Comparison of ENCODE assay signal across 30 cellular contexts in genomic region chr2:96934096-96934495, GRCh38. TPM values are rescaled to one million over a fixed set of nuclear protein-coding genes. Genes with fewer than 3 reads are reported as not detected.
DNase-seq lines count a peak whose midpoint lies in the region; ATAC-seq and TF ChIP-seq lines count a peak whose summit lies in the region.
"Had no signal": no experiment of that assay in that cellular context is flagged by ENCODE, and none has a peak within 500 bp of the region (broad histone marks: within the 10 kb centered on the region; RNA-seq: fewer than 3 reads in every experiment).

No MANE protein-coding gene starts in this region.

- H2AK5ac ChIP-seq in neuronal stem cell (ENCODE audit: low read depth, low read length) = peak overlapping the region; percentile 63

- no peaks in the 10 kb centered on the region for H3K36me3 Mint-ChIP-seq in CD4-positive, CD25-positive, alpha-beta regulatory T cell
- no peaks in the 10 kb centered on the region for H3K36me3 Mint-ChIP-seq in brain

- H3K27ac Mint-ChIP-seq in CD4-positive, CD25-positive, alpha-beta regulatory T cell = peak overlapping the region in 2 of 3 donors; percentile 1 to 43
- peak overlapping the region in 4 of 5 experiments; percentile 34 to 92 (median 62) for H3K27ac Mint-ChIP-seq in brain
- H3K27ac Mint-ChIP-seq: activated CD4-positive, alpha-beta memory T cell treated with anti-CD3 and anti-CD28 coated beads, Interleukin-2, amount 10 ng/mL, durations not matched to agents 7 days and 5 days; activated naive CD8-positive, alpha-beta T cell treated with anti-CD3 and anti-CD28 coated beads, Interleukin-2, amount 50 U/mL, for 24 hours; T-helper 1 cell treated with Interleukin-12 subunit alpha and Interleukin-12 subunit beta and Interleukin-4 antibody, amounts not matched to agents 30 μg/mL and 1 μg/mL, for 36 hours had no signal

- H3K27me3 Mint-ChIP-seq in CD4-positive, CD25-positive, alpha-beta regulatory T cell = peaks cover 5% of the 10 kb centered on the region
- H3K27me3 Mint-ChIP-seq in brain = no peaks in the 10 kb centered on the region
- H3K27me3 Mint-ChIP-seq: activated naive CD8-positive, alpha-beta T cell treated with anti-CD3 and anti-CD28 coated beads, Interleukin-2, amount 50 U/mL, for 24 hours; central memory CD8-positive, alpha-beta T cell had no signal

- no peak for ATAC-seq in CD4-positive, CD25-positive, alpha-beta regulatory T cell (ENCODE audit: low read depth in 2 of 2)
- ATAC-seq in GM18861 (IDR thresholded peaks at IDR 0.05; ENCODE audit: unreplicated experiment) (no peak), HG02885 (IDR thresholded peaks at IDR 0.05; ENCODE audit: poor library complexity, unreplicated experiment) (no peak)
- ATAC-seq: activated CD4-positive, CD25-positive, alpha-beta regulatory T cell treated with anti-CD3 and anti-CD28 coated beads, Interleukin-2, amount 50 U/mL, for 24 hours; activated naive CD8-positive, alpha-beta T cell treated with anti-CD3 and anti-CD28 coated beads, Interleukin-2, amount 50 U/mL, for 24 hours; foreskin keratinocyte had no signal

- no peak overlapping the region for H3K4me2 ChIP-seq in neuronal stem cell (ENCODE audit: insufficient read depth, low read length, poor library complexity, severe bottlenecking)
- H3K4me2 ChIP-seq: BLaER1 treated with 17β-estradiol and CSF1 and Interleukin-3, amounts not matched to agents 10 nM and 100 nM; SK-N-SH had no signal

- H3K14ac ChIP-seq in neuronal stem cell (ENCODE audit: low read length) = peak overlapping the region; percentile 90

- no peaks in the 10 kb centered on the region for H3K4me1 ChIP-seq in CD4-positive, CD25-positive, alpha-beta regulatory T cell (ENCODE audit: control insufficient read depth, insufficient read depth, low read length, poor library complexity, severe bottlenecking)
- peaks cover 0 to 11% of the 10 kb centered on the region in 2 donors for H3K4me1 ChIP-seq in neuronal stem cell (ENCODE audit: control insufficient read depth in 2 of 2, insufficient read depth in 1 of 2, low read depth in 1 of 2, low read length in 2 of 2)
- H3K4me1 ChIP-seq: foreskin keratinocyte, prostate gland, tibial nerve had no signal

- H3K9me3 ChIP-seq in CD4-positive, CD25-positive, alpha-beta regulatory T cell (ENCODE audit: control insufficient read depth in 2 of 2, low read length in 2 of 2) = no peaks in the 10 kb centered on the region
- H3K9me3 ChIP-seq in neuronal stem cell (replicated peaks in 1 of 2; ENCODE audit: control insufficient read depth in 2 of 2, insufficient read depth in 1 of 2, low read depth in 1 of 2, low read length in 2 of 2) = no peaks in the 10 kb centered on the region
- H3K9me3 ChIP-seq: BLaER1 treated with 17β-estradiol and CSF1 and Interleukin-3, amounts not matched to agents 10 nM and 100 nM; esophagus squamous epithelium; prostate gland; sigmoid colon; SK-N-SH; tibial nerve had no signal

- H2BK120ac ChIP-seq in neuronal stem cell (ENCODE audit: low read depth, low read length) = peak overlapping the region; percentile 94

- no peak overlapping the region for H3K4me3 Mint-ChIP-seq in CD4-positive, CD25-positive, alpha-beta regulatory T cell
- H3K4me3 Mint-ChIP-seq in brain = no peak overlapping the region
- H3K4me3 Mint-ChIP-seq: activated CD4-positive, alpha-beta memory T cell treated with anti-CD3 and anti-CD28 coated beads, Interleukin-2, amount 10 ng/mL, durations not matched to agents 7 days and 5 days; activated naive CD8-positive, alpha-beta T cell treated with anti-CD3 and anti-CD28 coated beads, Interleukin-2, amount 50 U/mL, for 24 hours; central memory CD8-positive, alpha-beta T cell; T-helper 1 cell treated with Interleukin-12 subunit alpha and Interleukin-12 subunit beta and Interleukin-4 antibody, amounts not matched to agents 30 μg/mL and 1 μg/mL, for 36 hours had no signal

- no peak overlapping the region for H3K9ac ChIP-seq in neuronal stem cell (ENCODE audit: low read depth, low read length, poor library complexity)
- H3K9ac ChIP-seq: BLaER1 treated with 17β-estradiol and CSF1 and Interleukin-3, amounts not matched to agents 10 nM and 100 nM; SK-N-SH had no signal

- H2BK12ac ChIP-seq in neuronal stem cell (ENCODE audit: low read length) = peak overlapping the region; percentile 30

- peak overlapping the region; percentile 85 for H3K18ac ChIP-seq in neuronal stem cell (ENCODE audit: low read length)

- H2AFZ ChIP-seq in neuronal stem cell (ENCODE audit: low read length) = no peak overlapping the region

- H3K4ac ChIP-seq in neuronal stem cell (ENCODE audit: low read length) = peak overlapping the region; percentile 23

- H4K8ac ChIP-seq in neuronal stem cell (ENCODE audit: low read depth, low read length) = no peak overlapping the region

- no peak for TF ChIP-seq CTCF in brain (conservative IDR thresholded peaks at IDR 0.05)

- H3K23ac ChIP-seq in neuronal stem cell (ENCODE audit: low read depth, low read length, poor library complexity) = peak overlapping the region; percentile 43

- H4K91ac ChIP-seq in neuronal stem cell (ENCODE audit: low read depth, low read length, poor library complexity) = no peak overlapping the region

- H3K27me3 ChIP-seq in CD4-positive, CD25-positive, alpha-beta regulatory T cell (ENCODE audit: control insufficient read depth, insufficient read depth, low read length) = no peaks in the 10 kb centered on the region
- H3K27me3 ChIP-seq in neuronal stem cell (ENCODE audit: control insufficient read depth in 3 of 3, insufficient read depth in 3 of 3, low read depth in 1 of 3, low read length in 3 of 3) = peaks cover 0 to 26% (median 0%) of the 10 kb centered on the region in 3 experiments
- H3K27me3 ChIP-seq: BLaER1 treated with 17β-estradiol and CSF1 and Interleukin-3, amounts not matched to agents 10 nM and 100 nM; esophagus squamous epithelium; sigmoid colon; tibial nerve had no signal

- H2BK15ac ChIP-seq in neuronal stem cell (ENCODE audit: low read length) = peak overlapping the region; percentile 87

- DNase-seq in CD4-positive, CD25-positive, alpha-beta regulatory T cell = no peak
- DNase-seq in COR-L47 (lab: John Stamatoyannopoulos, UW) (peak; percentile 60), neuronal stem cell (ENCODE audit: low spot score) (no peak), kidney tubule cell (ENCODE audit: low spot score) (no peak)
- DNase-seq: activated CD4-positive, alpha-beta memory T cell treated with anti-CD3 and anti-CD28 coated beads, Interleukin-2, amount 10 ng/mL, durations not matched to agents 7 days and 5 days; activated CD8-positive, alpha-beta memory T cell treated with anti-CD3 and anti-CD28 coated beads, Interleukin-2, amount 50 U/mL, for 4 hours; activated naive CD4-positive, alpha-beta T cell; activated naive CD8-positive, alpha-beta T cell treated with anti-CD3 and anti-CD28 coated beads, Interleukin-2, amount 50 U/mL, for 24 hours; Calu3; esophagus squamous epithelium; foreskin keratinocyte; nucleus accumbens; OCI-M1; sigmoid colon; stimulated activated CD4-positive, alpha-beta T cell treated with anti-CD3 and anti-CD28 coated beads, Interleukin-4, amount 100 ng/mL, for 1 hour had no signal

- no peak overlapping the region for H3K4me3 ChIP-seq in CD4-positive, CD25-positive, alpha-beta regulatory T cell (ENCODE audit: low read depth, low read length)
- no peak overlapping the region for H3K4me3 ChIP-seq in neuronal stem cell (ENCODE audit: low read length in 2 of 2)
- H3K4me3 ChIP-seq: BLaER1 treated with 17β-estradiol and CSF1 and Interleukin-3, amounts not matched to agents 10 nM and 100 nM; esophagus squamous epithelium; prostate gland; sigmoid colon; tibial nerve had no signal

- H3K36me3 ChIP-seq in CD4-positive, CD25-positive, alpha-beta regulatory T cell (ENCODE audit: control insufficient read depth, insufficient read depth, low read length) = no peaks in the 10 kb centered on the region
- H3K36me3 ChIP-seq in neuronal stem cell (replicated peaks in 1 of 2; ENCODE audit: control insufficient read depth in 2 of 2, insufficient read depth in 2 of 2, low read length in 2 of 2) = no peaks in the 10 kb centered on the region
- H3K36me3 ChIP-seq: BLaER1 treated with 17β-estradiol and CSF1 and Interleukin-3, amounts not matched to agents 10 nM and 100 nM; esophagus squamous epithelium; prostate gland; sigmoid colon; tibial nerve had no signal

- H3K4me1 Mint-ChIP-seq in CD4-positive, CD25-positive, alpha-beta regulatory T cell = peaks cover 0 to 12% (median 0%) of the 10 kb centered on the region in 4 donors
- H3K4me1 Mint-ChIP-seq in brain = peaks cover 44% of the 10 kb centered on the region
- H3K4me1 Mint-ChIP-seq: activated naive CD8-positive, alpha-beta T cell treated with anti-CD3 and anti-CD28 coated beads, Interleukin-2, amount 50 U/mL, for 24 hours had no signal

- peaks cover 0 to 3% (median 0%) of the 10 kb centered on the region in 7 donors for H3K9me3 Mint-ChIP-seq in CD4-positive, CD25-positive, alpha-beta regulatory T cell
- H3K9me3 Mint-ChIP-seq in brain = peaks cover 0 to 11% (median 0%) of the 10 kb centered on the region in 5 experiments
- H3K9me3 Mint-ChIP-seq: activated CD4-positive, alpha-beta memory T cell treated with anti-CD3 and anti-CD28 coated beads, Interleukin-2, amount 10 ng/mL, durations not matched to agents 7 days and 5 days; activated naive CD8-positive, alpha-beta T cell treated with anti-CD3 and anti-CD28 coated beads, Interleukin-2, amount 50 U/mL, for 24 hours; central memory CD8-positive, alpha-beta T cell; T-helper 1 cell treated with Interleukin-12 subunit alpha and Interleukin-12 subunit beta and Interleukin-4 antibody, amounts not matched to agents 30 μg/mL and 1 μg/mL, for 36 hours had no signal

- no peak overlapping the region for H2BK5ac ChIP-seq in neuronal stem cell (ENCODE audit: low read length)

- no peak overlapping the region for H3K27ac ChIP-seq in CD4-positive, CD25-positive, alpha-beta regulatory T cell (ENCODE audit: insufficient read depth, low read length, poor library complexity, severe bottlenecking)
- no peak overlapping the region for H3K27ac ChIP-seq in neuronal stem cell (replicated peaks; ENCODE audit: low read length)
- H3K27ac ChIP-seq: BLaER1 treated with 17β-estradiol and CSF1 and Interleukin-3, amounts not matched to agents 10 nM and 100 nM; esophagus squamous epithelium; foreskin keratinocyte; prostate gland; RWPE1; sigmoid colon had no signal

- H3K79me1 ChIP-seq in neuronal stem cell (ENCODE audit: low read depth, low read length) = peaks cover 3% of the 10 kb centered on the region

- no CpG with 5 or more reads among the region's 6 CpGs for WGBS in neuronal stem cell (ENCODE audit: extremely low coverage in 2 of 2, insufficient read length in 2 of 2, insufficient replicate concordance in 1 of 2), 2 donors

RNA-seq across cellular contexts. Expression of gene FAM178B, which starts 52.3 kb away (rescaled TPM):
- not detected for total RNA-seq in CD4-positive, CD25-positive, alpha-beta regulatory T cell
- polyA plus RNA-seq in CD4-positive, CD25-positive, alpha-beta regulatory T cell = under 1 TPM in 2 of 4 donors, not detected in 2; 0.06 to 0.59 TPM
- 6.1 TPM for polyA plus RNA-seq in brain (ENCODE audit: insufficient read depth, low read depth, low replicate concordance)
- polyA plus RNA-seq in neuronal stem cell (2013, experiment 1 of 2) = 1.0 TPM
- polyA plus RNA-seq in neuronal stem cell (2013, experiment 2 of 2) = 1.0 TPM
- total RNA-seq: Calu3, Daoy, dermis microvascular lymphatic vessel endothelial cell, foreskin keratinocyte, H4, M059J had no signal
- polyA plus RNA-seq: foreskin keratinocyte, SK-N-SH had no signal
